In the genomic region with DNA sequence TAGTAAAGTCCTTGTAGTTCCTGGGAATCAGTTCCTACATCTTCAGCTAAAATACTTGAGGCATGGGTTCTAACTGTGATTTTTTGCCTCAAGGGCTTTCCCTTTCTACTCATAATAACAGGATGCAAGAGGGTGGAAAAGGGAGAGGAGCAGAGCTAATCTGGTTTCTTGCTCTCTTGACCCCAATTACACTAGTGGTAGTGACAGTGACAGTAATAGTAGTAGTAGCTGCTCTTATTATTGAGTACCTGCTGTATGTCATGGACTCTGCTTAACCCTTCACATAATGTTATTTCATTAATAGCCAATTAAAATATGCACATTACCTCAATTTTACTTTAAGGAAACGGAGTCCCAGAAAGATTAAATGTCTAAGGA, we compare ENCODE assay signal across 13 cellular contexts.
A peak's percentile ranks its signal among the peaks of the same experiment; 100 is the strongest.
DNase-seq lines count a peak whose midpoint lies in the region; ATAC-seq and TF ChIP-seq lines count a peak whose summit lies in the region.
"Had no signal": no experiment of that assay in that cellular context is flagged by ENCODE, and none has a peak within 500 bp of the region (broad histone marks: within the 10 kb centered on the region; RNA-seq: fewer than 3 reads in every experiment).

No MANE protein-coding gene starts in this region.

- CTCF ChIA-PET in activated CD4-positive, alpha-beta T cell treated with anti-CD3 and anti-CD28 coated beads, Interleukin-2, amount 10 ng/mL, durations not matched to agents 7 days and 5 days (lab: Charles Lee), result interaction anchor here (1.0 kb wide), 1 partner anchor 11 kb away, joined by 3 read pairs; no protein-coding TSS in a partner anchor

- no peaks in the 10 kb centered on the region for H3K27me3 ChIP-seq in uterus
- H3K27me3 ChIP-seq in H7 (ENCODE audit: control insufficient read depth, insufficient read depth, low read length), result no peaks in the 10 kb centered on the region
- H3K27me3 ChIP-seq: ovary had no signal

- H3K36me3 Mint-ChIP-seq in activated CD4-positive, alpha-beta T cell treated with anti-CD3 and anti-CD28 coated beads, Interleukin-2, amount 10 ng/mL, durations not matched to agents 7 days and 5 days (ENCODE audit: low read depth), result peaks cover 3% of the 10 kb centered on the region

- intact Hi-C loops in uterus (cut with DNase I; ENCODE audit: low total_unique reads), result no loop called here

- peaks cover 2% of the 10 kb centered on the region for H3K9me3 Mint-ChIP-seq in activated CD4-positive, alpha-beta T cell treated with anti-CD3 and anti-CD28 coated beads, Interleukin-2, amount 10 ng/mL, durations not matched to agents 7 days and 5 days

- TF ChIP-seq CTCF in uterus (IDR thresholded peaks at IDR 0.05), result no peak

- no peak overlapping the region for H3K4me3 Mint-ChIP-seq in activated CD4-positive, alpha-beta T cell treated with anti-CD3 and anti-CD28 coated beads, Interleukin-2, amount 10 ng/mL, durations not matched to agents 7 days and 5 days

- H3K4me1 ChIP-seq in uterus, result no peaks in the 10 kb centered on the region

- peak; percentile 18 for ATAC-seq in HG02588 (IDR thresholded peaks at IDR 0.05; ENCODE audit: unreplicated experiment)
- peak; percentile 5 for ATAC-seq in HG03442 (IDR thresholded peaks at IDR 0.05; ENCODE audit: unreplicated experiment)
- ATAC-seq: K562 had no signal

- TF ChIP-seq POLR2A in uterus (IDR thresholded peaks at IDR 0.05), result no peak

- DNase-seq in activated CD4-positive, alpha-beta T cell treated with anti-CD3 and anti-CD28 coated beads, Interleukin-2, amount 10 ng/mL, durations not matched to agents 7 days and 5 days, result no peak
- no peak for DNase-seq in activated CD4-positive, alpha-beta T cell treated with anti-CD3 and anti-CD28 coated beads for 4 hours
- DNase-seq in uterus, result no peak
- DNase-seq in H7, result no peak
- DNase-seq in GF-D8 (lab: John Stamatoyannopoulos, UW), result no peak
- DNase-seq in SHP77 treated with DMSO at 0.1 percent for 48 hours (lab: John Stamatoyannopoulos, UW), result no peak
- DNase-seq: amygdala; effector memory CD8-positive, alpha-beta T cell; ovary had no signal

- H3K4me3 ChIP-seq in uterus (no peak overlapping the region), H7 (ENCODE audit: insufficient read depth, low read depth, low read length) (no peak overlapping the region)
- H3K4me3 ChIP-seq: A549, K562, ovary had no signal

- no peaks in the 10 kb centered on the region for H3K36me3 ChIP-seq in uterus
- H3K36me3 ChIP-seq in H7 (replicated peaks; ENCODE audit: control insufficient read depth, insufficient read depth, low read length), result no peaks in the 10 kb centered on the region
- H3K36me3 ChIP-seq: ovary had no signal

- peaks cover 6% of the 10 kb centered on the region for H3K27me3 Mint-ChIP-seq in activated CD4-positive, alpha-beta T cell treated with anti-CD3 and anti-CD28 coated beads, Interleukin-2, amount 10 ng/mL, durations not matched to agents 7 days and 5 days

- no peaks in the 10 kb centered on the region for H3K9me3 ChIP-seq in uterus
- H3K9me3 ChIP-seq: A549, ovary had no signal

- POLR2A ChIA-PET in activated CD4-positive, alpha-beta T cell treated with anti-CD3 and anti-CD28 coated beads, Interleukin-2, amount 10 ng/mL, durations not matched to agents 7 days and 5 days (lab: Charles Lee), result no interaction called here

- peak overlapping the region; percentile 78 for H3K27ac Mint-ChIP-seq in activated CD4-positive, alpha-beta T cell treated with anti-CD3 and anti-CD28 coated beads, Interleukin-2, amount 10 ng/mL, durations not matched to agents 7 days and 5 days

- H3K27ac ChIP-seq in uterus, result peak overlapping the region; percentile 48 to 49
- H3K27ac ChIP-seq: A549, ovary had no signal

- H3K4me1 Mint-ChIP-seq in activated CD4-positive, alpha-beta T cell treated with anti-CD3 and anti-CD28 coated beads, Interleukin-2, amount 10 ng/mL, durations not matched to agents 7 days and 5 days, result peaks cover 20% of the 10 kb centered on the region
